In the genomic region with DNA sequence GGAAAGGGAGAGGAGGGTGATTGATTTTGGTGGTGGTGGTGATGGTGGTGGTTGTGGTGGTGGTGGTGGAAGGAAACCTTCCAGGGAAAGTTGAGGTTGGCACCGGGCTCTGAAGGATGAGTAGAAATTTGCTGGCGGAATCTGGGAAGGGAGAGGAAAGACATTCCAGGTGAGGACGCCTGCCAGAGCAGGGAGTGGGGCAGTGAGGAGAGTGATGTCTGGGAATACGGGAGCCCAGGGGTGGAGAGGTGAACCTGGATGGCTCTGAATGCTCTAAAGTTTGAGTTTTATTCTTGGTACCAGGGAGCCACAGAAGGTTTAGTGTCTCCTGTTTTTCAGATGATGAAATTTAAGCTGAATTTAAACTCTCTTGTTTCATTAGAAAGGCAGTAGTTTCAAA, we compare ENCODE assay signal across 16 cellular contexts. TPM values are rescaled to one million over a fixed set of nuclear protein-coding genes. Genes with fewer than 3 reads are reported as not detected.
DNase-seq lines count a peak whose midpoint lies in the region; ATAC-seq and TF ChIP-seq lines count a peak whose summit lies in the region.
"Had no signal": no experiment of that assay in that cellular context is flagged by ENCODE, and none has a peak within 500 bp of the region (broad histone marks: within the 10 kb centered on the region; RNA-seq: fewer than 3 reads in every experiment).

No MANE protein-coding gene starts in this region.

- peaks cover 83% of the 10 kb centered on the region for H3K4me1 Mint-ChIP-seq in dendritic cell treated with granulocyte-macrophage colony-stimulating factor and Interleukin-4, amounts not matched to agents 40 ng/mL and 50 ng/mL, for 4 days (ENCODE audit: low read depth)

- peaks cover 5 to 15% of the 10 kb centered on the region in 2 donors for H3K9me3 Mint-ChIP-seq in activated naive CD4-positive, alpha-beta T cell treated with anti-CD3 and anti-CD28 coated beads, Interleukin-2, amount 50 U/mL, for 72 hours
- no peaks in the 10 kb centered on the region for H3K9me3 Mint-ChIP-seq in dendritic cell treated with granulocyte-macrophage colony-stimulating factor and Interleukin-4, amounts not matched to agents 40 ng/mL and 50 ng/mL, for 4 days

- DNase-seq in activated naive CD4-positive, alpha-beta T cell treated with anti-CD3 and anti-CD28 coated beads, Interleukin-2, amount 50 U/mL, for 72 hours (ENCODE audit: low spot score in 2 of 2) = no peak
- no peak for DNase-seq in activated naive CD4-positive, alpha-beta T cell (lab: John Stamatoyannopoulos, UW)
- DNase-seq in SJCRH30 = no peak
- no peak for DNase-seq in HAP-1 (ENCODE audit: low spot score in 2 of 2)
- no peak for DNase-seq in central memory CD4-positive, alpha-beta T cell
- DNase-seq in GM13977 (ENCODE audit: low spot score) = no peak
- no peak for DNase-seq in breast epithelium (ENCODE audit: low spot score in 2 of 2)
- DNase-seq: H7; islet precursor cell; MG63; NCI-H187 treated with DMSO at 0.1 percent for 48 hours; NCI-H510A treated with DMSO at 0.1 percent for 48 hours; OCI-M1; stimulated activated CD4-positive, alpha-beta T cell treated with anti-CD3 and anti-CD28 coated beads, Interleukin-15, amount 100 ng/mL, for 24 hours had no signal

- H3K27ac Mint-ChIP-seq in activated naive CD4-positive, alpha-beta T cell treated with anti-CD3 and anti-CD28 coated beads, Interleukin-2, amount 50 U/mL, for 72 hours = peak overlapping the region; percentile 52 to 72
- peak overlapping the region; percentile 65 for H3K27ac Mint-ChIP-seq in dendritic cell treated with granulocyte-macrophage colony-stimulating factor and Interleukin-4, amounts not matched to agents 40 ng/mL and 50 ng/mL, for 4 days

- H3K4me3 Mint-ChIP-seq in dendritic cell treated with granulocyte-macrophage colony-stimulating factor and Interleukin-4, amounts not matched to agents 40 ng/mL and 50 ng/mL, for 4 days = no peak overlapping the region

- H3K27me3 ChIP-seq in SJCRH30 (no peaks in the 10 kb centered on the region), HAP-1 (ENCODE audit: low read depth) (no peaks in the 10 kb centered on the region), breast epithelium (no peaks in the 10 kb centered on the region)
- H3K27me3 ChIP-seq: MG63, neural progenitor cell had no signal

- H3K27ac ChIP-seq in SJCRH30 (peak overlapping the region; percentile 88), breast epithelium (no peak overlapping the region)
- H3K27ac ChIP-seq: neural progenitor cell had no signal

- no peaks in the 10 kb centered on the region for H3K27me3 Mint-ChIP-seq in dendritic cell treated with granulocyte-macrophage colony-stimulating factor and Interleukin-4, amounts not matched to agents 40 ng/mL and 50 ng/mL, for 4 days

- in situ Hi-C loops in HAP-1 (cut with MboI; ENCODE audit: low sequenced_read_pairs) = no loop called here
- in situ Hi-C loops in GM13977 (cut with MboI; ENCODE audit: low pct_unique_long_range_greater_than_20kb, low sequenced_read_pairs, unreplicated experiment) = no loop called here

- peaks cover 44% of the 10 kb centered on the region for H3K4me1 ChIP-seq in SJCRH30
- H3K4me1 ChIP-seq in HAP-1 = peaks cover 5% of the 10 kb centered on the region
- no peaks in the 10 kb centered on the region for H3K4me1 ChIP-seq in breast epithelium

- intact Hi-C loops in dendritic cell treated with granulocyte-macrophage colony-stimulating factor and Interleukin-4, amounts not matched to agents 40 ng/mL and 50 ng/mL, for 4 days (cut with micrococcal nuclease) = no loop called here
- intact Hi-C loops in breast epithelium (cut with DNase I; ENCODE audit: low total_unique reads) = no loop called here

- H3K4me3 ChIP-seq in SJCRH30 (peak overlapping the region; percentile 17; the same call in 1 of the 2 replicates), HAP-1 (no peak overlapping the region), breast epithelium (no peak overlapping the region)
- H3K4me3 ChIP-seq: MG63, neural progenitor cell had no signal

- H3K36me3 ChIP-seq in SJCRH30 (no peaks in the 10 kb centered on the region), HAP-1 (replicated peaks) (no peaks in the 10 kb centered on the region), breast epithelium (no peaks in the 10 kb centered on the region)
- H3K36me3 ChIP-seq: MG63, neural progenitor cell had no signal

- H3K9me3 ChIP-seq in SJCRH30 (replicated peaks) = no peaks in the 10 kb centered on the region
- H3K9me3 ChIP-seq in HAP-1 = no peaks in the 10 kb centered on the region
- H3K9me3 ChIP-seq in breast epithelium = no peaks in the 10 kb centered on the region
- H3K9me3 ChIP-seq: MG63 had no signal

- peaks cover 0 to 23% of the 10 kb centered on the region in 2 donors for H3K36me3 Mint-ChIP-seq in activated naive CD4-positive, alpha-beta T cell treated with anti-CD3 and anti-CD28 coated beads, Interleukin-2, amount 50 U/mL, for 72 hours
- peaks cover 46% of the 10 kb centered on the region for H3K36me3 Mint-ChIP-seq in dendritic cell treated with granulocyte-macrophage colony-stimulating factor and Interleukin-4, amounts not matched to agents 40 ng/mL and 50 ng/mL, for 4 days (ENCODE audit: low read depth)

- TF ChIP-seq CTCF in GM13977 (IDR thresholded peaks at IDR 0.05; ENCODE audit: extremely low read depth, insufficient read depth, missing control alignments) (no peak), breast epithelium (IDR thresholded peaks at IDR 0.05) (no peak)

- ATAC-seq in activated naive CD4-positive, alpha-beta T cell treated with anti-CD3 and anti-CD28 coated beads, Interleukin-2, amount 50 U/mL, for 72 hours = no peak

- TF ChIP-seq POLR2A in breast epithelium (IDR thresholded peaks at IDR 0.05) = no peak

RNA-seq across cellular contexts. Expression of a gene that starts 16.0 kb away (rescaled TPM):
- total RNA-seq in activated naive CD4-positive, alpha-beta T cell treated with anti-CD3 and anti-CD28 coated beads, Interleukin-2, amount 50 U/mL, for 72 hours = 10 to 100 TPM; 20.0 to 40.0 TPM
- total RNA-seq in SJCRH30 (2014; rRNA removed; shearing (Covaris generic)) = 31.8 and 37.0 TPM in 2 replicates
- 10 to 100 TPM; 12.5 to 16.4 (median 15.5) TPM for total RNA-seq in breast epithelium
